ENCODE assay signal across 11 cellular contexts in the genomic region with DNA sequence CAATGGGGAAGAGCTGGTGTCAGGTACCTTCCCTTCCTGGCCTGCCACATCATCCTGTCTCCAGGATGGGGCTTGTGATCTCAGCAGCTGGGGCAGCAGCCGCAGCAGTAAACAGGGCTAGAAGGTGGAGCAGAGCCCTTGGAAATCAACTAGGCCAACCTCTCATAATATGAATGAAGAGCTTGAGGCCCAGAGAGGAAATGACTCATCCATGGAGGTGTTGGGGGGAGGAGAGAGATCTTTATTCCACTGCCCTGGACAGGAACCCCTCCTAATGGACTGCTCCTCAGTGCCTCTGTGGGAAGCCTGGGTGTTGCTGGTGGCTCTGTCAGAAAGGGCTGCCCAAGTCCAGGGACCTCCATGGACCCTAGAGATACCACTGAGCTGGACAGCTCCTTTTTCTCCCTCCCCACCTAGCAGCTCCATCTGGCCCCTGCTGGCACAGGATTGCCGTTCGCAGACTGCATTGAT.
DNase-seq lines count a peak whose midpoint lies in the region; ATAC-seq and TF ChIP-seq lines count a peak whose summit lies in the region.
"Had no signal": no experiment of that assay in that cellular context is flagged by ENCODE, and none has a peak within 500 bp of the region (broad histone marks: within the 10 kb centered on the region; RNA-seq: fewer than 3 reads in every experiment).

No MANE protein-coding gene starts in this region.

- H2BK12ac ChIP-seq in neuronal stem cell (ENCODE audit: low read length): no peak overlapping the region

- H3K9ac ChIP-seq in HUES48 (ENCODE audit: low read depth, low read length) (no peak overlapping the region), neuronal stem cell (ENCODE audit: low read depth, low read length, poor library complexity) (no peak overlapping the region)

- H3K23ac ChIP-seq in neuronal stem cell (ENCODE audit: low read depth, low read length, poor library complexity): no peak overlapping the region

- no peak for TF ChIP-seq CTCF in suprapubic skin (IDR thresholded peaks at IDR 0.05)

- no peak overlapping the region for H3K4me2 ChIP-seq in neuronal stem cell (ENCODE audit: insufficient read depth, low read length, poor library complexity, severe bottlenecking)

- H3K27ac Mint-ChIP-seq in naive thymus-derived CD8-positive, alpha-beta T cell: no peak overlapping the region

- no peaks in the 10 kb centered on the region for H3K36me3 Mint-ChIP-seq in naive thymus-derived CD8-positive, alpha-beta T cell

- H4K91ac ChIP-seq in neuronal stem cell (ENCODE audit: low read depth, low read length, poor library complexity): no peak overlapping the region

- DNase-seq in Daoy (ENCODE audit: low read depth) (peak; percentile 80), SW480 (ENCODE audit: low spot score) (peak; percentile 92), iPS-NIHi7 (ENCODE audit: extremely low spot score) (peak; percentile 70), neuronal stem cell (ENCODE audit: low spot score) (no peak), suprapubic skin (ENCODE audit: low spot score in 2 of 2) (no peak)
- DNase-seq in naive thymus-derived CD8-positive, alpha-beta T cell: no peak
- DNase-seq: aorta, NCI-H2171, nucleus accumbens had no signal

- H3K9me3 ChIP-seq in HUES48 (ENCODE audit: control insufficient read depth, insufficient read depth, low read length): no peaks in the 10 kb centered on the region
- no peaks in the 10 kb centered on the region for H3K9me3 ChIP-seq in neuronal stem cell (replicated peaks in 1 of 2; ENCODE audit: control insufficient read depth in 2 of 2, insufficient read depth in 1 of 2, low read depth in 1 of 2, low read length in 2 of 2)
- no peaks in the 10 kb centered on the region for H3K9me3 ChIP-seq in suprapubic skin

- H3K4me3 Mint-ChIP-seq in naive thymus-derived CD8-positive, alpha-beta T cell: no peak overlapping the region

- POLR2A ChIA-PET in naive thymus-derived CD8-positive, alpha-beta T cell (lab: Charles Lee): no interaction called here

- no peak overlapping the region for H2BK120ac ChIP-seq in neuronal stem cell (ENCODE audit: low read depth, low read length)

- no peak for TF ChIP-seq EP300 in suprapubic skin (IDR thresholded peaks at IDR 0.05)

- H2AK5ac ChIP-seq in neuronal stem cell (ENCODE audit: low read depth, low read length): no peak overlapping the region

- no peaks in the 10 kb centered on the region for H3K36me3 ChIP-seq in HUES48 (ENCODE audit: control insufficient read depth, insufficient read depth, low read length)
- H3K36me3 ChIP-seq in neuronal stem cell (replicated peaks in 1 of 2; ENCODE audit: control insufficient read depth in 2 of 2, insufficient read depth in 2 of 2, low read length in 2 of 2): no peaks in the 10 kb centered on the region
- no peaks in the 10 kb centered on the region for H3K36me3 ChIP-seq in suprapubic skin

- H3K4me3 ChIP-seq in HUES48 (ENCODE audit: low read depth, low read length) (no peak overlapping the region), neuronal stem cell (ENCODE audit: low read length in 2 of 2) (peak overlapping the region in 1 of 2 donors; percentile 15), suprapubic skin (no peak overlapping the region)

- H3K4ac ChIP-seq in neuronal stem cell (ENCODE audit: low read length): no peak overlapping the region

- H3K4me1 Mint-ChIP-seq in naive thymus-derived CD8-positive, alpha-beta T cell: peaks cover 5 to 11% (median 8%) of the 10 kb centered on the region in 4 donors

- no peak overlapping the region for H2BK15ac ChIP-seq in neuronal stem cell (ENCODE audit: low read length)

- H3K79me1 ChIP-seq in neuronal stem cell (ENCODE audit: low read depth, low read length): no peaks in the 10 kb centered on the region

- no CpG with 5 or more reads among the region's 3 CpGs for WGBS in neuronal stem cell (ENCODE audit: extremely low coverage in 2 of 2, insufficient read length in 2 of 2, insufficient replicate concordance in 1 of 2), 2 donors
- WGBS in suprapubic skin: 78% methylated on average over 3 of the region's 3 CpGs

- H3K27ac ChIP-seq in HUES48 (ENCODE audit: low read depth, low read length): peak overlapping the region; percentile 76
- no peak overlapping the region for H3K27ac ChIP-seq in neuronal stem cell (replicated peaks; ENCODE audit: low read length)
- H3K27ac ChIP-seq in suprapubic skin: no peak overlapping the region

- H3K27me3 ChIP-seq in HUES48 (ENCODE audit: control insufficient read depth, insufficient read depth, low read length) (peaks cover 26% of the 10 kb centered on the region), neuronal stem cell (ENCODE audit: control insufficient read depth in 3 of 3, insufficient read depth in 3 of 3, low read depth in 1 of 3, low read length in 3 of 3) (peaks cover 0 to 37% (median 24%) of the 10 kb centered on the region in 3 experiments), suprapubic skin (peaks cover 11% of the 10 kb centered on the region)

- no peak overlapping the region for H2BK5ac ChIP-seq in neuronal stem cell (ENCODE audit: low read length)

- peaks cover 12 to 51% (median 27%) of the 10 kb centered on the region in 5 donors for H3K27me3 Mint-ChIP-seq in naive thymus-derived CD8-positive, alpha-beta T cell

- H2AFZ ChIP-seq in neuronal stem cell (ENCODE audit: low read length): no peak overlapping the region

- no peak for ATAC-seq in naive thymus-derived CD8-positive, alpha-beta T cell
- ATAC-seq in HG03469 (IDR thresholded peaks at IDR 0.05; ENCODE audit: unreplicated experiment): no peak

- no peak overlapping the region for H3K18ac ChIP-seq in neuronal stem cell (ENCODE audit: low read length)

- no peak overlapping the region for H4K8ac ChIP-seq in neuronal stem cell (ENCODE audit: low read depth, low read length)

- H3K9me3 Mint-ChIP-seq in naive thymus-derived CD8-positive, alpha-beta T cell: peaks cover 0 to 2% (median 0%) of the 10 kb centered on the region in 9 donors

- H3K4me1 ChIP-seq in HUES48 (ENCODE audit: control insufficient read depth, insufficient read depth, low read length) (peaks cover 17% of the 10 kb centered on the region), neuronal stem cell (ENCODE audit: control insufficient read depth in 2 of 2, insufficient read depth in 1 of 2, low read depth in 1 of 2, low read length in 2 of 2) (peaks cover 3 to 7% of the 10 kb centered on the region in 2 donors), suprapubic skin (peaks cover 15% of the 10 kb centered on the region)

- no peak for TF ChIP-seq POLR2A in suprapubic skin (IDR thresholded peaks at IDR 0.05)

- no peak overlapping the region for H3K14ac ChIP-seq in neuronal stem cell (ENCODE audit: low read length)

Comparison
In these comparisons a context has a peak if more than half of its experiments do, and no peak if none do; other contexts are left out.
1. DNase-seq: peak in Daoy (single experiment), SW480 (single experiment) and iPS-NIHi7 (single experiment); none in neuronal stem cell (single experiment), suprapubic skin (0 of 2) and naive thymus-derived CD8-positive, alpha-beta T cell (0 of 10).